22 cellular contexts compared by ENCODE assay signal in genomic region chr7:148809856-148810255, GRCh38.
DNase-seq lines count a peak whose midpoint lies in the region; ATAC-seq, FAIRE-seq and TF ChIP-seq lines count a peak whose summit lies in the region.
"Had no signal": no experiment of that assay in that cellular context is flagged by ENCODE, and none has a peak within 500 bp of the region (broad histone marks: within the 10 kb centered on the region; RNA-seq: fewer than 3 reads in every experiment).

No MANE protein-coding gene starts in this region.

- BruUV-seq in Calu3 (replicated peaks; lab: Mats Ljungman, UMichigan), result no TSS peak

- H2BK15ac ChIP-seq in mesendoderm (replicated peaks; ENCODE audit: low read depth), result no peak overlapping the region

- H2BK120ac ChIP-seq in mesendoderm (ENCODE audit: low read depth, low read length), result no peak overlapping the region

- H3K9me3 ChIP-seq in CD4-positive, CD25-positive, alpha-beta regulatory T cell (ENCODE audit: control insufficient read depth in 2 of 2, low read length in 2 of 2), result no peaks in the 10 kb centered on the region
- H3K9me3 ChIP-seq in kidney (ENCODE audit: control insufficient read depth in 1 of 2, low read length in 2 of 2), result no peaks in the 10 kb centered on the region
- H3K9me3 ChIP-seq: mucosa of descending colon, right atrium auricular region, thyroid gland had no signal

- peaks cover 28% of the 10 kb centered on the region for H3K36me3 Mint-ChIP-seq in CD4-positive, CD25-positive, alpha-beta regulatory T cell
- peaks cover 51% of the 10 kb centered on the region for H3K36me3 Mint-ChIP-seq in Calu3 (ENCODE audit: insufficient read depth, unreplicated experiment)
- H3K36me3 Mint-ChIP-seq in activated T-helper 2 cell treated with anti-CD3 and anti-CD28 coated beads, Interferon-gamma antibody, Interleukin-2, Interleukin-4, amounts not matched to agents 10 μg/mL and 5 μg/mL and 100 μg/mL, durations not matched to agents 14 hours and 24 hours and 36 hours (ENCODE audit: low read depth), result peaks cover 91% of the 10 kb centered on the region

- intact Hi-C loops in Calu3 (cut with micrococcal nuclease; ENCODE audit: unreplicated experiment), result no loop called here
- intact Hi-C loops in activated T-helper 2 cell treated with anti-CD3 and anti-CD28 coated beads, Interferon-gamma antibody, Interleukin-2, Interleukin-4, amounts not matched to agents 10 μg/mL and 5 μg/mL and 100 μg/mL, durations not matched to agents 14 hours and 24 hours and 36 hours (cut with micrococcal nuclease), result no loop called here
- intact Hi-C loops in kidney (cut with DNase I), result no loop called here

- H2AK5ac ChIP-seq in mesendoderm (ENCODE audit: low read length), result no peak overlapping the region

- H3K4me1 Mint-ChIP-seq in CD4-positive, CD25-positive, alpha-beta regulatory T cell, result peaks cover 0 to 19% (median 13%) of the 10 kb centered on the region in 4 donors
- no peaks in the 10 kb centered on the region for H3K4me1 Mint-ChIP-seq in Calu3 (ENCODE audit: low read depth, unreplicated experiment)
- peaks cover 3% of the 10 kb centered on the region for H3K4me1 Mint-ChIP-seq in activated T-helper 2 cell treated with anti-CD3 and anti-CD28 coated beads, Interferon-gamma antibody, Interleukin-2, Interleukin-4, amounts not matched to agents 10 μg/mL and 5 μg/mL and 100 μg/mL, durations not matched to agents 14 hours and 24 hours and 36 hours (ENCODE audit: low read depth)

- DNase-seq in CD4-positive, CD25-positive, alpha-beta regulatory T cell, result no peak
- DNase-seq in Calu3 (no peak), mesendoderm (peak; percentile 46), kidney (no peak), NCI-H146 (lab: John Stamatoyannopoulos, UW) (no peak)
- DNase-seq in activated T-helper 2 cell treated with anti-CD3 and anti-CD28 coated beads, Interferon-gamma antibody, Interleukin-2, Interleukin-4, amounts not matched to agents 10 μg/mL and 5 μg/mL and 100 μg/mL, durations not matched to agents 14 hours and 24 hours and 36 hours (ENCODE audit: low spot score), result no peak
- DNase-seq: AML-193; central memory CD4-positive, alpha-beta T cell; erythroblast; foreskin melanocyte; left colon; mucosa of descending colon; NCI-H1092; NCI-H526; stimulated activated CD4-positive, alpha-beta T cell treated with anti-CD3 and anti-CD28 coated beads, Interleukin-15, amount 100 ng/mL, for 24 hours; SW 1271; thyroid gland had no signal

- no peak for FAIRE-seq in kidney (lab: Jason Lieb, UNC)
- FAIRE-seq: HTR-8/SVneo had no signal

- H3K9ac ChIP-seq in mesendoderm (ENCODE audit: low read length), result no peak overlapping the region
- no peak overlapping the region for H3K9ac ChIP-seq in kidney (ENCODE audit: low read length in 2 of 2)

- H3K27ac Mint-ChIP-seq in CD4-positive, CD25-positive, alpha-beta regulatory T cell, result peak overlapping the region in 2 of 3 donors; percentile 47 to 65
- H3K27ac Mint-ChIP-seq in Calu3 (ENCODE audit: unreplicated experiment), result peak overlapping the region; percentile 14
- H3K27ac Mint-ChIP-seq in activated T-helper 2 cell treated with anti-CD3 and anti-CD28 coated beads, Interferon-gamma antibody, Interleukin-2, Interleukin-4, amounts not matched to agents 10 μg/mL and 5 μg/mL and 100 μg/mL, durations not matched to agents 14 hours and 24 hours and 36 hours, result peak overlapping the region; percentile 15
- H3K27ac Mint-ChIP-seq: stimulated activated memory B cell treated with anti-CD40 and anti-IgM and Interleukin-4, amounts not matched to agents 10 μg/mL and 1 μg/mL and 100 μg/mL, for 72 hours had no signal

- no peak for TF ChIP-seq CTCF in Calu3 (IDR thresholded peaks at IDR 0.05; ENCODE audit: unreplicated experiment)
- no peak for TF ChIP-seq CTCF in kidney (IDR thresholded peaks at IDR 0.05; ENCODE audit: borderline replicate concordance, extremely low read depth, insufficient read depth)

- H3K36me3 ChIP-seq in CD4-positive, CD25-positive, alpha-beta regulatory T cell (ENCODE audit: control insufficient read depth, insufficient read depth, low read length), result peaks cover 66% of the 10 kb centered on the region
- H3K36me3 ChIP-seq in mesendoderm (ENCODE audit: control insufficient read depth, insufficient read depth, low read length) (peaks cover 3% of the 10 kb centered on the region), kidney (ENCODE audit: control insufficient read depth in 1 of 2, insufficient read depth in 2 of 2, low read length in 2 of 2) (peaks cover 0 to 10% of the 10 kb centered on the region in 2 donors)
- H3K36me3 ChIP-seq: right atrium auricular region had no signal

- no peaks in the 10 kb centered on the region for H3K79me2 ChIP-seq in mesendoderm (ENCODE audit: control insufficient read depth, insufficient read depth, low read length)

- no peak overlapping the region for H3K56ac ChIP-seq in mesendoderm (ENCODE audit: low read length)

- H3K4me2 ChIP-seq in mesendoderm (ENCODE audit: low read length), result no peak overlapping the region

- no peak overlapping the region for H4K8ac ChIP-seq in mesendoderm (ENCODE audit: low read depth, low read length)

- H3K18ac ChIP-seq in mesendoderm (ENCODE audit: low read length), result no peak overlapping the region

- no CpG with 5 or more reads among the region's 4 CpGs for WGBS in mesendoderm (ENCODE audit: extremely low coverage, insufficient coverage, low lambda C conversion rate)

- H2BK5ac ChIP-seq in mesendoderm (ENCODE audit: low read length), result no peak overlapping the region

- CTCF ChIA-PET in Calu3 (lab: Charles Lee), result no interaction called here

- H4K5ac ChIP-seq in mesendoderm (ENCODE audit: low read length), result no peak overlapping the region

- H3K27ac ChIP-seq in CD4-positive, CD25-positive, alpha-beta regulatory T cell (ENCODE audit: insufficient read depth, low read length, poor library complexity, severe bottlenecking), result no peak overlapping the region
- no peak overlapping the region for H3K27ac ChIP-seq in mesendoderm (ENCODE audit: low read depth, low read length)
- no peak overlapping the region for H3K27ac ChIP-seq in kidney (ENCODE audit: low read depth in 2 of 2, low read length in 2 of 2)
- H3K27ac ChIP-seq: right atrium auricular region, thyroid gland had no signal

- no peak overlapping the region for H3K23ac ChIP-seq in mesendoderm (ENCODE audit: low read length)

- H3K79me1 ChIP-seq in mesendoderm (ENCODE audit: low read length), result no peaks in the 10 kb centered on the region

- no peak for ATAC-seq in CD4-positive, CD25-positive, alpha-beta regulatory T cell (ENCODE audit: low read depth in 2 of 2)
- ATAC-seq in HG02938 (IDR thresholded peaks at IDR 0.05; ENCODE audit: unreplicated experiment), result no peak
- ATAC-seq: left colon; mucosa of descending colon; Right ventricle myocardium inferior; stimulated activated memory B cell treated with anti-CD40 and anti-IgM and Interleukin-4, amounts not matched to agents 10 μg/mL and 1 μg/mL and 100 μg/mL, for 72 hours had no signal

- no peak overlapping the region for H3K4me3 Mint-ChIP-seq in CD4-positive, CD25-positive, alpha-beta regulatory T cell
- H3K4me3 Mint-ChIP-seq in Calu3 (ENCODE audit: low read depth, unreplicated experiment), result no peak overlapping the region
- H3K4me3 Mint-ChIP-seq in activated T-helper 2 cell treated with anti-CD3 and anti-CD28 coated beads, Interferon-gamma antibody, Interleukin-2, Interleukin-4, amounts not matched to agents 10 μg/mL and 5 μg/mL and 100 μg/mL, durations not matched to agents 14 hours and 24 hours and 36 hours (ENCODE audit: low read depth), result no peak overlapping the region
- H3K4me3 Mint-ChIP-seq: stimulated activated memory B cell treated with anti-CD40 and anti-IgM and Interleukin-4, amounts not matched to agents 10 μg/mL and 1 μg/mL and 100 μg/mL, for 72 hours had no signal

- no peaks in the 10 kb centered on the region for H3K27me3 Mint-ChIP-seq in CD4-positive, CD25-positive, alpha-beta regulatory T cell
- no peaks in the 10 kb centered on the region for H3K27me3 Mint-ChIP-seq in Calu3 (ENCODE audit: unreplicated experiment)
- no peaks in the 10 kb centered on the region for H3K27me3 Mint-ChIP-seq in activated T-helper 2 cell treated with anti-CD3 and anti-CD28 coated beads, Interferon-gamma antibody, Interleukin-2, Interleukin-4, amounts not matched to agents 10 μg/mL and 5 μg/mL and 100 μg/mL, durations not matched to agents 14 hours and 24 hours and 36 hours (ENCODE audit: low read depth)
- H3K27me3 Mint-ChIP-seq: stimulated activated memory B cell treated with anti-CD40 and anti-IgM and Interleukin-4, amounts not matched to agents 10 μg/mL and 1 μg/mL and 100 μg/mL, for 72 hours had no signal

- H3K4ac ChIP-seq in mesendoderm (ENCODE audit: low read depth, low read length), result no peak overlapping the region

- H3K27me3 ChIP-seq in CD4-positive, CD25-positive, alpha-beta regulatory T cell (ENCODE audit: control insufficient read depth, insufficient read depth, low read length), result no peaks in the 10 kb centered on the region
- H3K27me3 ChIP-seq in mesendoderm (ENCODE audit: insufficient read depth, low read length, poor library complexity), result no peaks in the 10 kb centered on the region
- H3K27me3 ChIP-seq: right atrium auricular region, thyroid gland had no signal

- no peaks in the 10 kb centered on the region for H3K9me3 Mint-ChIP-seq in CD4-positive, CD25-positive, alpha-beta regulatory T cell
- H3K9me3 Mint-ChIP-seq in Calu3 (ENCODE audit: low read depth, unreplicated experiment), result no peaks in the 10 kb centered on the region
- no peaks in the 10 kb centered on the region for H3K9me3 Mint-ChIP-seq in activated T-helper 2 cell treated with anti-CD3 and anti-CD28 coated beads, Interferon-gamma antibody, Interleukin-2, Interleukin-4, amounts not matched to agents 10 μg/mL and 5 μg/mL and 100 μg/mL, durations not matched to agents 14 hours and 24 hours and 36 hours
- H3K9me3 Mint-ChIP-seq: stimulated activated memory B cell treated with anti-CD40 and anti-IgM and Interleukin-4, amounts not matched to agents 10 μg/mL and 1 μg/mL and 100 μg/mL, for 72 hours had no signal

- H3K4me1 ChIP-seq in CD4-positive, CD25-positive, alpha-beta regulatory T cell (ENCODE audit: control insufficient read depth, insufficient read depth, low read length, poor library complexity, severe bottlenecking), result peaks cover 4% of the 10 kb centered on the region
- H3K4me1 ChIP-seq in mesendoderm (ENCODE audit: control insufficient read depth, low read depth, low read length), result no peaks in the 10 kb centered on the region
- H3K4me1 ChIP-seq in kidney (ENCODE audit: control insufficient read depth in 1 of 2, insufficient read depth in 1 of 2, low read depth in 1 of 2, low read length in 2 of 2), result no peaks in the 10 kb centered on the region
- H3K4me1 ChIP-seq: right atrium auricular region, thyroid gland had no signal

- no peak overlapping the region for H3K4me3 ChIP-seq in CD4-positive, CD25-positive, alpha-beta regulatory T cell (ENCODE audit: low read depth, low read length)
- no peak overlapping the region for H3K4me3 ChIP-seq in mesendoderm (ENCODE audit: low read length)
- H3K4me3 ChIP-seq in kidney (ENCODE audit: low read length in 2 of 2), result no peak overlapping the region
- H3K4me3 ChIP-seq: mucosa of descending colon, right atrium auricular region, thyroid gland had no signal
